Comparison of ENCODE assay signal across 20 cellular contexts in the genomic region with DNA sequence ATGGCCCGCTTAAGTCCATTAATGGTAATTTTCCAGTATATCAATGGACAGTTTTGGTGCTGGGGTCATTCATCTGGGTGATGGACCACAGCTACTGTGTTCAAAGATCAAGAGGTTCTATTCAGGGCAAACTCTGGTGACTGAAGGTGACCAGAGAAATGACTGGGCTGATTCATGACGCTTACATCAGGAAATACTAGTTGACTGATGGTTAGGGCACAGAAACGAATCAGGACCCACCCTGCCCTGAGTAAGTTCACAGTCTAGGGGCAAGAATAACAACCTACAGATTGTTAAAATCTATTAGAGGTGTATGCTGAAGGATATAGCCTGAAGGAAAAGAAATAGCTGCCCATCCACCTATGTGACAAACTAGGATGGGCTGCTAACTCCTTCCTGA.
"Had no signal": no experiment of that assay in that cellular context is flagged by ENCODE, and none has a peak within 500 bp of the region (broad histone marks: within the 10 kb centered on the region; RNA-seq: fewer than 3 reads in every experiment).

No MANE protein-coding gene starts in this region.

- H3K27me3 Mint-ChIP-seq: activated naive CD8-positive, alpha-beta T cell; natural killer cell treated with Interleukin-12 subunit alpha and Interleukin-12 subunit beta and Interleukin-15 and Interleukin-18, amount 100 ng/mL, for 72 hours; stimulated activated naive CD8-positive, alpha-beta T cell treated with anti-CD3 and anti-CD28 coated beads, Interleukin-15, Interleukin-2, amounts not matched to agents 100 ng/mL and 50 ng/mL, for 24 hours; T-cell had no signal

- ATAC-seq: gastrocnemius medialis had no signal

- H3K36me3 Mint-ChIP-seq: activated naive CD8-positive, alpha-beta T cell had no signal

- H3K9me3 Mint-ChIP-seq: natural killer cell treated with Interleukin-12 subunit alpha and Interleukin-12 subunit beta and Interleukin-15 and Interleukin-18, amount 100 ng/mL, for 72 hours; stimulated activated naive CD8-positive, alpha-beta T cell treated with anti-CD3 and anti-CD28 coated beads, Interleukin-15, Interleukin-2, amounts not matched to agents 100 ng/mL and 50 ng/mL, for 24 hours; T-cell had no signal

- H3K27ac Mint-ChIP-seq: activated naive CD8-positive, alpha-beta T cell; natural killer cell treated with Interleukin-12 subunit alpha and Interleukin-12 subunit beta and Interleukin-15 and Interleukin-18, amount 100 ng/mL, for 72 hours; stimulated activated naive CD8-positive, alpha-beta T cell treated with anti-CD3 and anti-CD28 coated beads, Interleukin-15, Interleukin-2, amounts not matched to agents 100 ng/mL and 50 ng/mL, for 24 hours had no signal

- DNase-seq: activated CD4-positive, CD25-positive, alpha-beta regulatory T cell treated with anti-CD3 and anti-CD28 coated beads, Interleukin-2, amount 50 U/mL, for 72 hours; activated CD8-positive, alpha-beta memory T cell treated with anti-CD3 and anti-CD28 coated beads for 24 hours; activated naive CD4-positive, alpha-beta T cell; adrenal gland; brain microvascular endothelial cell; central memory CD4-positive, alpha-beta T cell; esophagus squamous epithelium; gastrocnemius medialis; hippocampal formation; left ventricle myocardium superior; mammary epithelial cell; SJCRH30; stimulated activated CD4-positive, alpha-beta T cell treated with anti-CD3 and anti-CD28 coated beads, Interleukin-4, amount 100 ng/mL, for 24 hours; substantia nigra; T-cell; thyroid gland; upper lobe of right lung had no signal

- H3K4me3 Mint-ChIP-seq: activated naive CD8-positive, alpha-beta T cell; natural killer cell treated with Interleukin-12 subunit alpha and Interleukin-12 subunit beta and Interleukin-15 and Interleukin-18, amount 100 ng/mL, for 72 hours; stimulated activated naive CD8-positive, alpha-beta T cell treated with anti-CD3 and anti-CD28 coated beads, Interleukin-15, Interleukin-2, amounts not matched to agents 100 ng/mL and 50 ng/mL, for 24 hours; T-cell had no signal
